ENCODE assay signal across 18 cellular contexts in the genomic region with DNA sequence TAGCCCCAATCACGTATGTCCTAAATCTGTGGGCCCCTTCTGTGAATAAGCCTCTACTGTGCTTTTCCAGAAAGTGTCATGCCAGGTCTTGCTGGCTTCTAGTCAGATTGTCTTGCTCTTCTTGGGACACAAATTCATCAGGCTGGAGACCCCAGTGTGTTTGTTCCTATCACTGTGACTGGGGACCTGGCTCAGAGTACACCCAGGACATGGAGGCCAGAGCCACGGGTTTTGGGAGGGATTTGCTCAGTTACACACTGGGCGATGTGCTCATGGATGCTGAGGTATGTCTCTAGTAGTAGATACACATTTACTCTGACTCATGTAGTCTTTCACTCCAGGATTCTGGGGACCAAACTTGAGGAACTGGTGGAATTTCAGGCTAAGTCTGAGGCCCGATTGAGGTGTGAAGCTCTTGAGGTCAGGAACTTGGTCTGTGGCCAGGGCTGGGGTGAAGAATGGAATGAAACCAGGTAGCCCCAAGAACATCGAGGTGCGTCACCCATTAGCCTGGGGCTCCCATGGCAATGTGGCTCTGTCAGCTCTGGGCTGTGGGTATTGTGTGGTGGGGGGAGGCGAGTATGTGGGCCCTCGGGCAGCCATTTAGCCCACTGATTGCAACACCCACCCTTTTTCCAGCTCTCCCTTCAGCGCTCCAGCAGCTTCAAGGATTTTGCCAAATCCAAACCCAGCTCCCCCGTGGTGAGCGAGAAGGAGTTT. TPM values are rescaled to one million over a fixed set of nuclear protein-coding genes. Genes with fewer than 3 reads are reported as not detected.
DNase-seq lines count a peak whose midpoint lies in the region; ATAC-seq lines count a peak whose summit lies in the region.
"Had no signal": no experiment of that assay in that cellular context is flagged by ENCODE, and none has a peak within 500 bp of the region (broad histone marks: within the 10 kb centered on the region; RNA-seq: fewer than 3 reads in every experiment).

No MANE protein-coding gene starts in this region.

- H3K36me3 Mint-ChIP-seq in activated CD4-positive, alpha-beta T cell treated with anti-CD3 and anti-CD28 coated beads, Interleukin-2, amount 10 ng/mL, durations not matched to agents 24 days and 14 days (ENCODE audit: low read depth), result peaks cover 51% of the 10 kb centered on the region
- H3K36me3 Mint-ChIP-seq in activated naive CD8-positive, alpha-beta T cell treated with anti-CD3 and anti-CD28 coated beads, Interleukin-2, amount 50 U/mL, for 24 hours (ENCODE audit: low read depth), result peaks cover 52% of the 10 kb centered on the region
- H3K36me3 Mint-ChIP-seq: WTC11 had no signal

- ATAC-seq in activated naive CD8-positive, alpha-beta T cell treated with anti-CD3 and anti-CD28 coated beads, Interleukin-2, amount 50 U/mL, for 24 hours, result no peak
- ATAC-seq in sciatic nerve, result no peak
- ATAC-seq: heart right ventricle, upper lobe of right lung, WTC11 had no signal

- intact Hi-C loops in activated CD4-positive, alpha-beta T cell treated with anti-CD3 and anti-CD28 coated beads, Interleukin-2, amount 10 ng/mL, durations not matched to agents 24 days and 14 days (cut with micrococcal nuclease), result no loop called here
- intact Hi-C loops in sciatic nerve (cut with DNase I), result no loop called here

- peak overlapping the region; percentile 54 for H3K4me3 Mint-ChIP-seq in activated CD4-positive, alpha-beta T cell treated with anti-CD3 and anti-CD28 coated beads, Interleukin-2, amount 10 ng/mL, durations not matched to agents 24 days and 14 days
- peak overlapping the region; percentile 32 for H3K4me3 Mint-ChIP-seq in activated naive CD8-positive, alpha-beta T cell treated with anti-CD3 and anti-CD28 coated beads, Interleukin-2, amount 50 U/mL, for 24 hours
- H3K4me3 Mint-ChIP-seq: WTC11 had no signal

- no peaks in the 10 kb centered on the region for H3K27me3 Mint-ChIP-seq in activated CD4-positive, alpha-beta T cell treated with anti-CD3 and anti-CD28 coated beads, Interleukin-2, amount 10 ng/mL, durations not matched to agents 24 days and 14 days
- H3K27me3 Mint-ChIP-seq in activated naive CD8-positive, alpha-beta T cell treated with anti-CD3 and anti-CD28 coated beads, Interleukin-2, amount 50 U/mL, for 24 hours, result no peaks in the 10 kb centered on the region

- peak overlapping the region; percentile 84 for H3K27ac Mint-ChIP-seq in activated CD4-positive, alpha-beta T cell treated with anti-CD3 and anti-CD28 coated beads, Interleukin-2, amount 10 ng/mL, durations not matched to agents 24 days and 14 days
- peak overlapping the region; percentile 81 for H3K27ac Mint-ChIP-seq in activated naive CD8-positive, alpha-beta T cell treated with anti-CD3 and anti-CD28 coated beads, Interleukin-2, amount 50 U/mL, for 24 hours
- H3K27ac Mint-ChIP-seq: WTC11 had no signal

- peaks cover 39% of the 10 kb centered on the region for H3K4me1 Mint-ChIP-seq in activated CD4-positive, alpha-beta T cell treated with anti-CD3 and anti-CD28 coated beads, Interleukin-2, amount 10 ng/mL, durations not matched to agents 24 days and 14 days
- H3K4me1 Mint-ChIP-seq in activated naive CD8-positive, alpha-beta T cell treated with anti-CD3 and anti-CD28 coated beads, Interleukin-2, amount 50 U/mL, for 24 hours, result peaks cover 49% of the 10 kb centered on the region
- H3K4me1 Mint-ChIP-seq: WTC11 had no signal

- no peak for DNase-seq in activated CD4-positive, alpha-beta T cell treated with anti-CD3 and anti-CD28 coated beads, Interleukin-2, amount 10 ng/mL, durations not matched to agents 24 days and 14 days
- DNase-seq in activated CD4-positive, alpha-beta T cell treated with anti-CD3 and anti-CD28 coated beads, Interleukin-2, amount 50 U/mL, for 4 hours, result no peak
- peak; percentile 15 for DNase-seq in M059J (ENCODE audit: low read depth)
- DNase-seq in activated naive CD8-positive, alpha-beta T cell treated with anti-CD3 and anti-CD28 coated beads, Interleukin-2, amount 50 U/mL, for 24 hours, result no peak
- peak; percentile 8 for DNase-seq in sciatic nerve (ENCODE audit: low spot score)
- no peak for DNase-seq in kidney glomerular epithelial cell (lab: John Stamatoyannopoulos, UW)
- DNase-seq in NCI-H2227 (lab: John Stamatoyannopoulos, UW; ENCODE audit: unreplicated experiment), result no peak
- no peak for DNase-seq in nucleus accumbens (lab: John Stamatoyannopoulos, UW)
- DNase-seq: amygdala; cerebellar nuclear complex; heart right ventricle; islet precursor cell; NCI-H146; NCI-H226; NK-92 treated with Interleukin-12 subunit alpha and Interleukin-12 subunit beta, amount 100 ng/mL, for 24 hours; stimulated activated naive CD4-positive, alpha-beta T cell; upper lobe of right lung had no signal

- no peaks in the 10 kb centered on the region for H3K9me3 Mint-ChIP-seq in activated CD4-positive, alpha-beta T cell treated with anti-CD3 and anti-CD28 coated beads, Interleukin-2, amount 10 ng/mL, durations not matched to agents 24 days and 14 days
- H3K9me3 Mint-ChIP-seq in activated naive CD8-positive, alpha-beta T cell treated with anti-CD3 and anti-CD28 coated beads, Interleukin-2, amount 50 U/mL, for 24 hours, result no peaks in the 10 kb centered on the region
- H3K9me3 Mint-ChIP-seq: WTC11 had no signal

RNA-seq across cellular contexts. Expression of a gene that starts 7.7 kb away (rescaled TPM):
- total RNA-seq in activated CD4-positive, alpha-beta T cell treated with anti-CD3 and anti-CD28 coated beads, Interleukin-2, amount 10 ng/mL, durations not matched to agents 24 days and 14 days, result 115 and 116 TPM in 2 replicates
- total RNA-seq in M059J (2014; rRNA removed; shearing (Covaris generic)), result not detected in 2 replicates
- total RNA-seq in sciatic nerve, result 8.6 TPM

RNA-seq across cellular contexts. Expression of a gene that starts 48.7 kb away (rescaled TPM):
- 0.24 and 0.28 TPM in 2 replicates for total RNA-seq in activated CD4-positive, alpha-beta T cell treated with anti-CD3 and anti-CD28 coated beads, Interleukin-2, amount 10 ng/mL, durations not matched to agents 24 days and 14 days
- total RNA-seq in M059J (2014; rRNA removed; shearing (Covaris generic)), result not detected in 2 replicates
- 6.6 TPM for total RNA-seq in sciatic nerve

RNA-seq across cellular contexts. Expression of a gene that starts 56.2 kb away (rescaled TPM):
- 13.4 and 14.6 TPM in 2 replicates for total RNA-seq in activated CD4-positive, alpha-beta T cell treated with anti-CD3 and anti-CD28 coated beads, Interleukin-2, amount 10 ng/mL, durations not matched to agents 24 days and 14 days
- 44.1 and 52.3 TPM in 2 replicates for total RNA-seq in M059J (2014; rRNA removed; shearing (Covaris generic))
- 30.4 TPM for total RNA-seq in sciatic nerve

Comparison
In these comparisons a context has a peak if more than half of its experiments do, and no peak if none do; other contexts are left out.
1. DNase-seq: peak in M059J (single experiment) and sciatic nerve (single experiment); none in activated CD4-positive, alpha-beta T cell treated with anti-CD3 and anti-CD28 coated beads, Interleukin-2, amount 10 ng/mL, durations not matched to agents 24 days and 14 days (single experiment), activated CD4-positive, alpha-beta T cell treated with anti-CD3 and anti-CD28 coated beads, Interleukin-2, amount 50 U/mL, for 4 hours (0 of 2), activated naive CD8-positive, alpha-beta T cell treated with anti-CD3 and anti-CD28 coated beads, Interleukin-2, amount 50 U/mL, for 24 hours (single experiment), kidney glomerular epithelial cell (single experiment), NCI-H2227 (single experiment) and nucleus accumbens (0 of 56).
2. RNA of a gene that starts 7.7 kb away (total RNA-seq): 115 to 116 TPM in activated CD4-positive, alpha-beta T cell treated with anti-CD3 and anti-CD28 coated beads, Interleukin-2, amount 10 ng/mL, durations not matched to agents 24 days and 14 days; 8.6 TPM in sciatic nerve (single experiment) and not detected in M059J; every median in the first group is over 10 times any median in the second.